Comparison of ENCODE assay signal across 8 cellular contexts in the genomic region with DNA sequence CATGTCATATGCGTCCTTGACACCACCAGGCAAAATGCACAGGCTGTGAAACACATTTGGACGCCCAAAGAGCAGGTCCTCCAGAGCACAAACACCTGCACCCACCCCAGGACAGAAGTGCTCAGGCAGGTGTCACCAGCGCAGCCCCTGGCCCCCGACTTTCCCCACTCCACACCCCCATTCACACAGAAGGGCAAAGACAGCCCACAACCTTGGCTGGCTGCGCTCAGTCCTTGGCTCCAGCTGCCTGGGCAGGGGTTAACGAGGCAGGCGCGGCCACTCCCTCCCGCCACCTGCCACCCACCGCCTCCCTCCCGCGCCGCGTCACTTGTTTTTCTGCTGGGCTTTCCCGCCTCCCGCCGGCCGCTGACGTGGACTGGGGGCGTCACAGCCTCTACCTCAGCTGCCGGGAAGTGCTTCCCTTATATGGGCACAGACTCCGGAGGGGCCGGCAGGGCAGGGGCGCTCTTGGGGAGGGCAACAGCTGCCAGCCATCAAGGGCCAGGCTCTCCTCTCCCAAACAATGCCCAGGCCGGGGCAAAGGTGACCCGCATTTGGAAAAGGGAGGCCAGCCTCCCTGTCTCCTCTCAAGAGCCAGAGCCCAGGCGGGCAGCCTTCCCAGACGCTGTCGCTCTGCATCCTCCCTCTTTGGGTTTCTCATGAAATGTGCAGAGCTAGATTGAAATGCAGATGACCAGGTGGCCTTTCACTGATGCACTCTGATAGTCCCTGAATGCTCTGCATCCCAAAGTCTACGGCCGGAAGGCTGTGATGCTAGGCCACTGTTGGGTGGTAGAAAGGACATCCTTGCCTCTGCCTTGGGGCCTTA. TPM values are rescaled to one million over a fixed set of nuclear protein-coding genes. Genes with fewer than 3 reads are reported as not detected.
DNase-seq lines count a peak whose midpoint lies in the region; ATAC-seq and TF ChIP-seq lines count a peak whose summit lies in the region.

No MANE protein-coding gene starts in this region.

- no CpG with 5 or more reads among the region's 31 CpGs for WGBS in mesendoderm (ENCODE audit: extremely low coverage, insufficient coverage, low lambda C conversion rate)

- no peak overlapping the region for H3K18ac ChIP-seq in mesendoderm (ENCODE audit: low read length)

- H3K27ac ChIP-seq in effector memory CD4-positive, alpha-beta T cell (ENCODE audit: insufficient read depth, low read length, poor library complexity, severe bottlenecking) = peak overlapping the region; percentile 99
- no peak overlapping the region for H3K27ac ChIP-seq in mesendoderm (ENCODE audit: low read depth, low read length)

- H3K36me3 ChIP-seq in effector memory CD4-positive, alpha-beta T cell (ENCODE audit: control insufficient read depth, insufficient read depth, low read length) = no peaks in the 10 kb centered on the region
- H3K36me3 ChIP-seq in mesendoderm (ENCODE audit: control insufficient read depth, insufficient read depth, low read length) = no peaks in the 10 kb centered on the region

- peaks cover 68% of the 10 kb centered on the region for H3K4me1 Mint-ChIP-seq in activated CD8-positive, alpha-beta memory T cell treated with anti-CD3 and anti-CD28 coated beads, Interleukin-2, amount 10 ng/mL, durations not matched to agents 7 days and 5 days

- no peaks in the 10 kb centered on the region for H3K36me3 Mint-ChIP-seq in activated CD8-positive, alpha-beta memory T cell treated with anti-CD3 and anti-CD28 coated beads, Interleukin-2, amount 10 ng/mL, durations not matched to agents 7 days and 5 days

- H3K79me2 ChIP-seq in mesendoderm (ENCODE audit: control insufficient read depth, insufficient read depth, low read length) = no peaks in the 10 kb centered on the region

- H3K4me1 ChIP-seq in effector memory CD4-positive, alpha-beta T cell (ENCODE audit: control insufficient read depth, insufficient read depth, low read length, poor library complexity, severe bottlenecking) = peaks cover 46% of the 10 kb centered on the region
- peaks cover 11% of the 10 kb centered on the region for H3K4me1 ChIP-seq in mesendoderm (ENCODE audit: control insufficient read depth, low read depth, low read length)

- no peak overlapping the region for H3K4ac ChIP-seq in mesendoderm (ENCODE audit: low read depth, low read length)

- no peak overlapping the region for H4K8ac ChIP-seq in mesendoderm (ENCODE audit: low read depth, low read length)

- H2BK120ac ChIP-seq in mesendoderm (ENCODE audit: low read depth, low read length) = no peak overlapping the region

- H2BK5ac ChIP-seq in mesendoderm (ENCODE audit: low read length) = no peak overlapping the region

- H3K27me3 ChIP-seq in effector memory CD4-positive, alpha-beta T cell (replicated peaks; ENCODE audit: control insufficient read depth, insufficient read depth, low read length, poor library complexity, severe bottlenecking) = no peaks in the 10 kb centered on the region
- H3K27me3 ChIP-seq in mesendoderm (ENCODE audit: insufficient read depth, low read length, poor library complexity) = no peaks in the 10 kb centered on the region

- peak overlapping the region; percentile 39 for H3K9ac ChIP-seq in mesendoderm (ENCODE audit: low read length)

- H3K9me3 ChIP-seq in effector memory CD4-positive, alpha-beta T cell (ENCODE audit: control insufficient read depth, low read length) = no peaks in the 10 kb centered on the region

- no peaks in the 10 kb centered on the region for H3K79me1 ChIP-seq in mesendoderm (ENCODE audit: low read length)

- H3K9me3 Mint-ChIP-seq in activated CD8-positive, alpha-beta memory T cell treated with anti-CD3 and anti-CD28 coated beads, Interleukin-2, amount 10 ng/mL, durations not matched to agents 7 days and 5 days (ENCODE audit: low read depth) = no peaks in the 10 kb centered on the region

- H3K23ac ChIP-seq in mesendoderm (ENCODE audit: low read length) = no peak overlapping the region

- H3K4me2 ChIP-seq in mesendoderm (ENCODE audit: low read length) = peak overlapping the region; percentile 66

- H3K56ac ChIP-seq in mesendoderm (ENCODE audit: low read length) = peak overlapping the region; percentile 71

- H2AK5ac ChIP-seq in mesendoderm (ENCODE audit: low read length) = no peak overlapping the region

- H4K5ac ChIP-seq in mesendoderm (ENCODE audit: low read length) = no peak overlapping the region

- CTCF ChIA-PET in activated CD8-positive, alpha-beta memory T cell treated with anti-CD3 and anti-CD28 coated beads, Interleukin-2, amount 10 ng/mL, durations not matched to agents 7 days and 5 days (lab: Charles Lee) = interaction anchor here (0.7 to 10.3 kb wide), 13 partner anchors 10 to 198 kb away, joined by 3 to 128 read pairs (median 7); a partner anchor contains a TSS

- H3K27ac Mint-ChIP-seq in activated CD8-positive, alpha-beta memory T cell treated with anti-CD3 and anti-CD28 coated beads, Interleukin-2, amount 10 ng/mL, durations not matched to agents 7 days and 5 days = peak overlapping the region; percentile 99

- H3K4me3 ChIP-seq in effector memory CD4-positive, alpha-beta T cell (ENCODE audit: insufficient read depth, low read depth, low read length, poor library complexity, severe bottlenecking) = peak overlapping the region; percentile 2
- H3K4me3 ChIP-seq in mesendoderm (ENCODE audit: low read length) = no peak overlapping the region

- H3K4me3 Mint-ChIP-seq in activated CD8-positive, alpha-beta memory T cell treated with anti-CD3 and anti-CD28 coated beads, Interleukin-2, amount 10 ng/mL, durations not matched to agents 7 days and 5 days = peak overlapping the region; percentile 75

- peak; percentile 39 for ATAC-seq in HG03095 (IDR thresholded peaks at IDR 0.05; ENCODE audit: unreplicated experiment)
- ATAC-seq in activated CD8-positive, alpha-beta memory T cell treated with anti-CD3 and anti-CD28 coated beads, Interleukin-2, amount 10 ng/mL, durations not matched to agents 7 days and 5 days = peak; percentile 62

- H3K27me3 Mint-ChIP-seq in activated CD8-positive, alpha-beta memory T cell treated with anti-CD3 and anti-CD28 coated beads, Interleukin-2, amount 10 ng/mL, durations not matched to agents 7 days and 5 days = no peaks in the 10 kb centered on the region

- peak; percentile 80 for TF ChIP-seq POLR2A in GM18526 (IDR thresholded peaks at IDR 0.05; ENCODE audit: extremely low read depth, insufficient read length)

- DNase-seq in NCI-H446 (lab: John Stamatoyannopoulos, UW) = peak; percentile 86 to 94
- DNase-seq in activated CD8-positive, alpha-beta memory T cell treated with anti-CD3 and anti-CD28 coated beads, Interleukin-2, amount 10 ng/mL, durations not matched to agents 7 days and 5 days = peak; percentile 97
- DNase-seq in effector memory CD4-positive, alpha-beta T cell = peak; percentile 94 to 96 (median 95)
- peak; percentile 92 for DNase-seq in mesendoderm
- DNase-seq in stimulated activated CD8-positive, alpha-beta memory T cell treated with anti-CD3 and anti-CD28 coated beads, Interleukin-12 subunit alpha, Interleukin-12 subunit beta, amount 100 ng/mL, for 1 hour (ENCODE audit: low read depth) = peak; percentile 97
- no peak for DNase-seq in HCEC 1CT

- no peak overlapping the region for H2BK15ac ChIP-seq in mesendoderm (replicated peaks; ENCODE audit: low read depth)

RNA-seq across cellular contexts. Expression of a gene that starts 14.8 kb away (rescaled TPM):
- 100 to 1,000 TPM in 1 of 2 experiments, 10 to 100 TPM in 1; 72.2 to 142 TPM for total RNA-seq in activated CD8-positive, alpha-beta memory T cell treated with anti-CD3 and anti-CD28 coated beads, Interleukin-2, amount 10 ng/mL, durations not matched to agents 7 days and 5 days
- polyA plus RNA-seq in mesendoderm (2013, experiment 1 of 2) = 4.1 TPM
- polyA plus RNA-seq in mesendoderm (2013, experiment 2 of 2) = 3.9 TPM
